24 cellular contexts compared by ENCODE assay signal in genomic region chr10:71257292-71257997, GRCh38. TPM values are rescaled to one million over a fixed set of nuclear protein-coding genes. Genes with fewer than 3 reads are reported as not detected.
"Had no signal": no experiment of that assay in that cellular context is flagged by ENCODE, and none has a peak within 500 bp of the region (broad histone marks: within the 10 kb centered on the region; RNA-seq: fewer than 3 reads in every experiment).

No MANE protein-coding gene starts in this region.

- H3K36me3 ChIP-seq: gastrocnemius medialis, heart left ventricle, left ventricle myocardium inferior, neutrophil, suprapubic skin, upper lobe of left lung, WERI-Rb-1 had no signal

- H3K4me3 ChIP-seq: gastrocnemius medialis, heart left ventricle, left ventricle myocardium inferior, suprapubic skin, upper lobe of left lung had no signal

- H3K27ac ChIP-seq: gastrocnemius medialis, neutrophil, parathyroid adenoma, suprapubic skin, upper lobe of left lung, WERI-Rb-1 had no signal

- H3K27me3 ChIP-seq: gastrocnemius medialis, heart left ventricle, neutrophil, suprapubic skin, upper lobe of left lung had no signal

- H3K9me3 ChIP-seq: gastrocnemius medialis, heart left ventricle, left ventricle myocardium inferior, neutrophil, suprapubic skin, upper lobe of left lung had no signal

- H3K4me1 ChIP-seq: parathyroid adenoma had no signal

- H3K79me2 ChIP-seq: parathyroid adenoma had no signal

- H3K9ac ChIP-seq: parathyroid adenoma had no signal

- ATAC-seq: activated T-cell treated with anti-CD3 and anti-CD28 coated beads, Interleukin-2, amount 50 U/mL, for 72 hours; esophagus mucosa; gastrocnemius medialis; heart left ventricle; naive thymus-derived CD8-positive, alpha-beta T cell had no signal

- DNase-seq: activated CD4-positive, alpha-beta T cell treated with anti-CD3 and anti-CD28 coated beads for 1 hour; activated CD4-positive, alpha-beta T cell treated with anti-CD3 and anti-CD28 coated beads, Interleukin-2, amount 50 U/mL, for 4 hours; activated effector memory CD4-positive, alpha-beta T cell treated with anti-CD3 and anti-CD28 coated beads, Interleukin-2, amount 50 U/mL, for 16 hours; activated naive CD4-positive, alpha-beta T cell treated with anti-CD3 and anti-CD28 coated beads, Interleukin-2, amount 50 U/mL, for 16 hours; activated T-cell treated with anti-CD3 and anti-CD28 coated beads, Interleukin-2, amount 50 U/mL, for 72 hours; aorta; cerebellar nuclear complex; effector CD4-positive, alpha-beta T cell; gastrocnemius medialis; kidney; left ventricle myocardium inferior; naive thymus-derived CD8-positive, alpha-beta T cell; stimulated activated CD4-positive, alpha-beta T cell treated with anti-CD3 and anti-CD28 coated beads, Interleukin-12 subunit alpha, Interleukin-12 subunit beta, amount 100 ng/mL, for 4 hours; stimulated activated CD4-positive, alpha-beta T cell treated with anti-CD3 and anti-CD28 coated beads, Interleukin-1b, Interleukin-23, amount 100 ng/mL, for 48 hours; stimulated activated naive CD4-positive, alpha-beta T cell treated with Interleukin-2 at 50 U/mL for 16 hours; SW 1271; T-helper 2 cell; upper lobe of left lung; WERI-Rb-1 had no signal

- H2AFZ ChIP-seq: parathyroid adenoma had no signal

RNA-seq across cellular contexts. Expression of gene UNC5B, which starts 45.1 kb away (rescaled TPM):
- total RNA-seq: naive thymus-derived CD8-positive, alpha-beta T cell had no signal
